ENCODE assay signal across 9 cellular contexts in the genomic region with DNA sequence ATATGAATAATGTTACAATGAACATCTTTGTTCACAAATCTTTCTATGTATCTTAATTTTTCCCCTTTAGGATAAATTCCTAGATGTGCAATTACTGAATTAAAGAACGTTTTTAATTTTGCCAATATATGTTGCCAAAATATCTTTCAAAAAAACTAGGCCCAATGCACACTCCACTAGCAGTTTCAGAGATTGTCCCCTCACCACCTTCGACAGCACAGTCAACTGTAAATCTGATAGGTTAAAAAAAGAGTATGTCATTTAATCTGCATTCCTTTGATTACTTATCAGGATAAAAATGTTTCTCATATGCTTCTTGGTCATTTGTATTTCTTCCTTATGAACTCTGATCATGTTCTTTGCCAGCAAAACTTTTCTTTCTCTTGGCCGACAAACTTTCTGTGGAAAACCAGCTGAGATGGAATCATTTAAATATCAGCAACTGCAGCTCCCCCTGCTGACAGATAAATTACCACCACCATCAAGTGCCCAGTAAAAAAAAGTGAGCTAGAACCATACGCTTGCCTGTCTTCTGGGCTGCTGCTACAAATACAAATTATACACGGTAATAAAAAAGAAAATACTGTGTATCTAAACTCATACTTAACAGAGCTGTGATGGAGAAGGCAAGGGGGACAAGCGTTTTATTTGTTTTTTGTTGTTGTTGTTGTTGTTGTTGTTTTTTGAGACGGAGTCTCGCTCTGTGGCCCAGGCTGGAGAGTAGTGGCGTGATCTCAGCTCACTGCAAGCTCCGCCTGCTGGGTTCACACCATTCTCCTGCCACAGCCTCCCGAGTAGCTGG. TPM values are rescaled to one million over a fixed set of nuclear protein-coding genes. Genes with fewer than 3 reads are reported as not detected.
DNase-seq lines count a peak whose midpoint lies in the region; ATAC-seq and TF ChIP-seq lines count a peak whose summit lies in the region.
"Had no signal": no experiment of that assay in that cellular context is flagged by ENCODE, and none has a peak within 500 bp of the region (broad histone marks: within the 10 kb centered on the region; RNA-seq: fewer than 3 reads in every experiment).

No MANE protein-coding gene starts in this region.

- peaks cover 59% of the 10 kb centered on the region for H3K36me3 Mint-ChIP-seq in activated T-helper 2 cell treated with anti-CD3 and anti-CD28 coated beads, Interferon-gamma antibody, Interleukin-2, Interleukin-4, amounts not matched to agents 10 μg/mL and 5 μg/mL and 100 μg/mL, durations not matched to agents 14 hours and 24 hours and 36 hours (ENCODE audit: low read depth)

- intact Hi-C loops in activated T-helper 2 cell treated with anti-CD3 and anti-CD28 coated beads, Interferon-gamma antibody, Interleukin-2, Interleukin-4, amounts not matched to agents 10 μg/mL and 5 μg/mL and 100 μg/mL, durations not matched to agents 14 hours and 24 hours and 36 hours (cut with micrococcal nuclease), result loop anchor here (5.0 kb wide), 2 partner anchors 171 to 211 kb away; no protein-coding TSS in a partner anchor

- H3K27me3 ChIP-seq in OCI-LY1 (ENCODE audit: insufficient read depth, low read length), result no peaks in the 10 kb centered on the region

- no peak overlapping the region for H3K27ac ChIP-seq in OCI-LY1 (ENCODE audit: low read depth, low read length, poor library complexity, severe bottlenecking)

- H3K79me2 ChIP-seq in OCI-LY1 (ENCODE audit: insufficient read depth, low read length), result 0 out of 2 replicates have a peak, but pooled peaks cover 8% of the 10 kb centered on the region

- H3K4me3 ChIP-seq in OCI-LY1 (ENCODE audit: low read depth, low read length, poor library complexity, severe bottlenecking), result no peak overlapping the region

- no peaks in the 10 kb centered on the region for H3K9me3 ChIP-seq in OCI-LY1 (ENCODE audit: low read length)

- DNase-seq in COLO829 (ENCODE audit: low spot score), result peak; percentile 74
- DNase-seq in HT1080 (ENCODE audit: low read depth), result peak; percentile 71
- DNase-seq in activated T-helper 2 cell treated with anti-CD3 and anti-CD28 coated beads, Interferon-gamma antibody, Interleukin-2, Interleukin-4, amounts not matched to agents 10 μg/mL and 5 μg/mL and 100 μg/mL, durations not matched to agents 14 hours and 24 hours and 36 hours (ENCODE audit: low spot score), result peak; percentile 40
- DNase-seq in fibroblast of the conjunctiva (ENCODE audit: low read depth), result peak; percentile 82
- peak; percentile 54 for DNase-seq in non-pigmented ciliary epithelial cell (ENCODE audit: low read depth)

- no peaks in the 10 kb centered on the region for H3K9me3 Mint-ChIP-seq in activated T-helper 2 cell treated with anti-CD3 and anti-CD28 coated beads, Interferon-gamma antibody, Interleukin-2, Interleukin-4, amounts not matched to agents 10 μg/mL and 5 μg/mL and 100 μg/mL, durations not matched to agents 14 hours and 24 hours and 36 hours
- H3K9me3 Mint-ChIP-seq: stimulated activated naive CD8-positive, alpha-beta T cell treated with anti-CD3 and anti-CD28 coated beads, Interleukin-15, Interleukin-2, amounts not matched to agents 100 ng/mL and 50 ng/mL, for 24 hours had no signal

- no peaks in the 10 kb centered on the region for H3K9me2 ChIP-seq in OCI-LY1 (ENCODE audit: low read depth, low read length)

- H3K4me1 Mint-ChIP-seq in activated T-helper 2 cell treated with anti-CD3 and anti-CD28 coated beads, Interferon-gamma antibody, Interleukin-2, Interleukin-4, amounts not matched to agents 10 μg/mL and 5 μg/mL and 100 μg/mL, durations not matched to agents 14 hours and 24 hours and 36 hours (ENCODE audit: low read depth), result peaks cover 27% of the 10 kb centered on the region

- no peak overlapping the region for H3K9ac ChIP-seq in OCI-LY1 (ENCODE audit: low read length)

- peak; percentile 85 for TF ChIP-seq CTCF in OCI-LY1 (IDR thresholded peaks at IDR 0.05; ENCODE audit: low read length)

- no peak overlapping the region for H3K27ac Mint-ChIP-seq in activated T-helper 2 cell treated with anti-CD3 and anti-CD28 coated beads, Interferon-gamma antibody, Interleukin-2, Interleukin-4, amounts not matched to agents 10 μg/mL and 5 μg/mL and 100 μg/mL, durations not matched to agents 14 hours and 24 hours and 36 hours
- H3K27ac Mint-ChIP-seq: stimulated activated naive CD8-positive, alpha-beta T cell treated with anti-CD3 and anti-CD28 coated beads, Interleukin-15, Interleukin-2, amounts not matched to agents 100 ng/mL and 50 ng/mL, for 24 hours had no signal

- H3K27me3 Mint-ChIP-seq in activated T-helper 2 cell treated with anti-CD3 and anti-CD28 coated beads, Interferon-gamma antibody, Interleukin-2, Interleukin-4, amounts not matched to agents 10 μg/mL and 5 μg/mL and 100 μg/mL, durations not matched to agents 14 hours and 24 hours and 36 hours (ENCODE audit: low read depth), result no peaks in the 10 kb centered on the region
- H3K27me3 Mint-ChIP-seq: stimulated activated naive CD8-positive, alpha-beta T cell treated with anti-CD3 and anti-CD28 coated beads, Interleukin-15, Interleukin-2, amounts not matched to agents 100 ng/mL and 50 ng/mL, for 24 hours had no signal

- H3K4me2 ChIP-seq in OCI-LY1 (ENCODE audit: low read length), result no peak overlapping the region

- no peaks in the 10 kb centered on the region for H4K20me1 ChIP-seq in OCI-LY1 (ENCODE audit: insufficient read depth, low read length)

- peaks cover 7% of the 10 kb centered on the region; the same call in 1 of the 2 replicates for H3K36me3 ChIP-seq in OCI-LY1 (ENCODE audit: insufficient read depth, low read length)

- no peak overlapping the region for H2AFZ ChIP-seq in OCI-LY1 (ENCODE audit: low read length)

- H3F3A ChIP-seq in OCI-LY1 (ENCODE audit: insufficient read depth, low read length), result no peaks in the 10 kb centered on the region

- H3K4me1 ChIP-seq in OCI-LY1 (ENCODE audit: insufficient read depth, low read length, severe bottlenecking), result peaks cover 7% of the 10 kb centered on the region

- H3K4me3 Mint-ChIP-seq in activated T-helper 2 cell treated with anti-CD3 and anti-CD28 coated beads, Interferon-gamma antibody, Interleukin-2, Interleukin-4, amounts not matched to agents 10 μg/mL and 5 μg/mL and 100 μg/mL, durations not matched to agents 14 hours and 24 hours and 36 hours (ENCODE audit: low read depth), result no peak overlapping the region
- H3K4me3 Mint-ChIP-seq: stimulated activated naive CD8-positive, alpha-beta T cell treated with anti-CD3 and anti-CD28 coated beads, Interleukin-15, Interleukin-2, amounts not matched to agents 100 ng/mL and 50 ng/mL, for 24 hours had no signal

- ATAC-seq in HG03097 (IDR thresholded peaks at IDR 0.05; ENCODE audit: low FRiP score, unreplicated experiment) (no peak), GM21576 (IDR thresholded peaks at IDR 0.05; ENCODE audit: unreplicated experiment) (no peak)

RNA-seq across cellular contexts. Expression of a gene that starts 19.6 kb away (rescaled TPM):
- total RNA-seq in HT1080 (2014; rRNA removed; shearing (Covaris generic)), result 22.7 and 27.5 TPM in 2 replicates
- polyA plus RNA-seq in HT1080 (2015; cell fraction: cytosol; rRNA removed), result 16.4 and 18.5 TPM in 2 replicates
- polyA plus RNA-seq in HT1080 (2015; cell fraction: nucleus; rRNA removed), result 53.9 and 57.9 TPM in 2 replicates
- total RNA-seq in activated T-helper 2 cell treated with anti-CD3 and anti-CD28 coated beads, Interferon-gamma antibody, Interleukin-2, Interleukin-4, amounts not matched to agents 10 μg/mL and 5 μg/mL and 100 μg/mL, durations not matched to agents 14 hours and 24 hours and 36 hours, result 91.5 and 93.9 TPM in 2 replicates
